Comparison of ENCODE assay signal across 1 cellular context in the genomic region with DNA sequence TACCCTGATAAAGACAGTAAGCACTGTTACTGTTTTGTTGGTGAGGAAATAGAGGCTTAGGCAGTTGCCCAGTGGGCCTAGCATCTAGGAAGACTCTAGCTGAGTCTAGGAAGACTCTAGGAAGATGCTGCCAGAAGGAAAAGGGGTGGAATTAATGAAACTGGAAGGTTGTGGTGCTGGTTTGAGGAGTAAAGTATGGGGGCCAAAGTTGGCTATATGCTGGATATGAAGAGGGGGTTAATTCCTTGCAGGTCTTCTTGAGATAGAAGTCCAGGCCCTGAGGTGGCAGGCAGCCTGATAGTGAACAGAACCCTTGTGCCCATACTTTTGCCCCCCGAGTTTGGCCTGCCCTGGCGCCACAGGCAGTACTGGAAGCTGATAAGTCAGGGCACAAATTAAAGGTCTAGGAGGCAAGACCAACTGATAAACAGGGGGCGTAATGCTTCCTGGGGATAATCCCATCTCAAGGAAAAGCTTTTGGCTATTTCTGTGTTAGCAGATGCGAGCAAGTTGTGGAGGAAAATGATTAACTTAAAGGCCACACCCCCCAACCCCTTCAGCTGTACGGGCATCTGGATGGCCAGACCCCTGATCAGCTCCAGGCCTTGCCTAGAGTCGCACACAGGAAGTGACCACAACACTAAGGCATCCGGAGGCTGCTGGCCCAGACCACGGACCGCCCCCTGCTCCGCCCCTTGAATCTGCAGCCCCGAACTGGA.
A peak's percentile ranks its signal among the peaks of the same experiment; 100 is the strongest.
TF ChIP-seq lines count a peak whose summit lies in the region.

No MANE protein-coding gene starts in this region.

TF ChIP-seq in GM12878, 131 proteins besides CTCF, POLR2A, EP300 and RAD21 (continued from another document):
- TF ChIP-seq, protein P1, sequence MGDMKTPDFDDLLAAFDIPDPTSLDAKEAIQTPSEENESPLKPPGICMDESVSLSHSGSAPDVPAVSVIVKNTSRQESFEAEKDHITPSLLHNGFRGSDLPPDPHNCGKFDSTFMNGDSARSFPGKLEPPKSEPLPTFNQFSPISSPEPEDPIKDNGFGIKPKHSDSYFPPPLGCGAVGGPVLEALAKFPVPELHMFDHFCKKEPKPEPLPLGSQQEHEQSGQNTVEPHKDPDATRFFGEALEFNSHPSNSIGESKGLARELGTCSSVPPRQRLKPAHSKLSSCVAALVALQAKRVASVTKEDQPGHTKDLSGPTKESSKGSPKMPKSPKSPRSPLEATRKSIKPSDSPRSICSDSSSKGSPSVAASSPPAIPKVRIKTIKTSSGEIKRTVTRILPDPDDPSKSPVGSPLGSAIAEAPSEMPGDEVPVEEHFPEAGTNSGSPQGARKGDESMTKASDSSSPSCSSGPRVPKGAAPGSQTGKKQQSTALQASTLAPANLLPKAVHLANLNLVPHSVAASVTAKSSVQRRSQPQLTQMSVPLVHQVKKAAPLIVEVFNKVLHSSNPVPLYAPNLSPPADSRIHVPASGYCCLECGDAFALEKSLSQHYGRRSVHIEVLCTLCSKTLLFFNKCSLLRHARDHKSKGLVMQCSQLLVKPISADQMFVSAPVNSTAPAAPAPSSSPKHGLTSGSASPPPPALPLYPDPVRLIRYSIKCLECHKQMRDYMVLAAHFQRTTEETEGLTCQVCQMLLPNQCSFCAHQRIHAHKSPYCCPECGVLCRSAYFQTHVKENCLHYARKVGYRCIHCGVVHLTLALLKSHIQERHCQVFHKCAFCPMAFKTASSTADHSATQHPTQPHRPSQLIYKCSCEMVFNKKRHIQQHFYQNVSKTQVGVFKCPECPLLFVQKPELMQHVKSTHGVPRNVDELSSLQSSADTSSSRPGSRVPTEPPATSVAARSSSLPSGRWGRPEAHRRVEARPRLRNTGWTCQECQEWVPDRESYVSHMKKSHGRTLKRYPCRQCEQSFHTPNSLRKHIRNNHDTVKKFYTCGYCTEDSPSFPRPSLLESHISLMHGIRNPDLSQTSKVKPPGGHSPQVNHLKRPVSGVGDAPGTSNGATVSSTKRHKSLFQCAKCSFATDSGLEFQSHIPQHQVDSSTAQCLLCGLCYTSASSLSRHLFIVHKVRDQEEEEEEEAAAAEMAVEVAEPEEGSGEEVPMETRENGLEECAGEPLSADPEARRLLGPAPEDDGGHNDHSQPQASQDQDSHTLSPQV (IDR thresholded peaks at IDR 0.05) = no peak
- TF ChIP-seq, protein P2, sequence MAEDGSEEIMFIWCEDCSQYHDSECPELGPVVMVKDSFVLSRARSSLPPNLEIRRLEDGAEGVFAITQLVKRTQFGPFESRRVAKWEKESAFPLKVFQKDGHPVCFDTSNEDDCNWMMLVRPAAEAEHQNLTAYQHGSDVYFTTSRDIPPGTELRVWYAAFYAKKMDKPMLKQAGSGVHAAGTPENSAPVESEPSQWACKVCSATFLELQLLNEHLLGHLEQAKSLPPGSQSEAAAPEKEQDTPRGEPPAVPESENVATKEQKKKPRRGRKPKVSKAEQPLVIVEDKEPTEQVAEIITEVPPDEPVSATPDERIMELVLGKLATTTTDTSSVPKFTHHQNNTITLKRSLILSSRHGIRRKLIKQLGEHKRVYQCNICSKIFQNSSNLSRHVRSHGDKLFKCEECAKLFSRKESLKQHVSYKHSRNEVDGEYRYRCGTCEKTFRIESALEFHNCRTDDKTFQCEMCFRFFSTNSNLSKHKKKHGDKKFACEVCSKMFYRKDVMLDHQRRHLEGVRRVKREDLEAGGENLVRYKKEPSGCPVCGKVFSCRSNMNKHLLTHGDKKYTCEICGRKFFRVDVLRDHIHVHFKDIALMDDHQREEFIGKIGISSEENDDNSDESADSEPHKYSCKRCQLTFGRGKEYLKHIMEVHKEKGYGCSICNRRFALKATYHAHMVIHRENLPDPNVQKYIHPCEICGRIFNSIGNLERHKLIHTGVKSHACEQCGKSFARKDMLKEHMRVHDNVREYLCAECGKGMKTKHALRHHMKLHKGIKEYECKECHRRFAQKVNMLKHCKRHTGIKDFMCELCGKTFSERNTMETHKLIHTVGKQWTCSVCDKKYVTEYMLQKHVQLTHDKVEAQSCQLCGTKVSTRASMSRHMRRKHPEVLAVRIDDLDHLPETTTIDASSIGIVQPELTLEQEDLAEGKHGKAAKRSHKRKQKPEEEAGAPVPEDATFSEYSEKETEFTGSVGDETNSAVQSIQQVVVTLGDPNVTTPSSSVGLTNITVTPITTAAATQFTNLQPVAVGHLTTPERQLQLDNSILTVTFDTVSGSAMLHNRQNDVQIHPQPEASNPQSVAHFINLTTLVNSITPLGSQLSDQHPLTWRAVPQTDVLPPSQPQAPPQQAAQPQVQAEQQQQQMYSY (CRISPR knock-in tag; IDR thresholded peaks at IDR 0.05) = no peak
- no peak for TF ChIP-seq FOXK2 (IDR thresholded peaks at IDR 0.05)
- no peak for TF ChIP-seq RCOR1 (conservative IDR thresholded peaks at IDR 0.05; ENCODE audit: low read depth, low read length)
- no peak for TF ChIP-seq IRF4 (IDR thresholded peaks at IDR 0.05; ENCODE audit: low read depth, low read length)
- no peak for TF ChIP-seq TARDBP (IDR thresholded peaks at IDR 0.05; ENCODE audit: borderline replicate concordance)
- TF ChIP-seq, protein P3, sequence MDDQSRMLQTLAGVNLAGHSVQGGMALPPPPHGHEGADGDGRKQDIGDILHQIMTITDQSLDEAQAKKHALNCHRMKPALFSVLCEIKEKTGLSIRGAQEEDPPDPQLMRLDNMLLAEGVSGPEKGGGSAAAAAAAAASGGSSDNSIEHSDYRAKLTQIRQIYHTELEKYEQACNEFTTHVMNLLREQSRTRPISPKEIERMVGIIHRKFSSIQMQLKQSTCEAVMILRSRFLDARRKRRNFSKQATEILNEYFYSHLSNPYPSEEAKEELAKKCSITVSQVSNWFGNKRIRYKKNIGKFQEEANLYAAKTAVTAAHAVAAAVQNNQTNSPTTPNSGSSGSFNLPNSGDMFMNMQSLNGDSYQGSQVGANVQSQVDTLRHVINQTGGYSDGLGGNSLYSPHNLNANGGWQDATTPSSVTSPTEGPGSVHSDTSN (IDR thresholded peaks at IDR 0.05; ENCODE audit: insufficient replicate concordance, low read depth, low read length) = no peak
- no peak for TF ChIP-seq HDAC2 (IDR thresholded peaks at IDR 0.05)
- no peak for TF ChIP-seq SIX5 (IDR thresholded peaks at IDR 0.05; ENCODE audit: low read depth, low read length, severe bottlenecking)
- TF ChIP-seq ZNF207 (IDR thresholded peaks at IDR 0.05; ENCODE audit: borderline replicate concordance) = no peak
- TF ChIP-seq ZNF384 (IDR thresholded peaks at IDR 0.05; ENCODE audit: borderline replicate concordance, low read depth, low read length) = no peak
- no peak for TF ChIP-seq SREBF1 (IDR thresholded peaks at IDR 0.05; ENCODE audit: low read length)
- TF ChIP-seq TCF3 (IDR thresholded peaks at IDR 0.05; ENCODE audit: borderline replicate concordance, insufficient read depth, low read depth, low read length) = no peak
- TF ChIP-seq CBX3 (IDR thresholded peaks at IDR 0.05; ENCODE audit: borderline replicate concordance, low read depth) = no peak
- TF ChIP-seq SUPT20H (IDR thresholded peaks at IDR 0.05; ENCODE audit: borderline replicate concordance, control insufficient read depth, low read depth, low read length) = no peak
- no peak for TF ChIP-seq DPF2 (IDR thresholded peaks at IDR 0.05)
- TF ChIP-seq KLF5 (IDR thresholded peaks at IDR 0.05; ENCODE audit: partially characterized antibody) = no peak
- TF ChIP-seq CREB1 (IDR thresholded peaks at IDR 0.05; ENCODE audit: low read depth) = 0 out of 2 replicates have a peak, but pooled peaks have one; percentile 37
- TF ChIP-seq NRF1 (conservative IDR thresholded peaks at IDR 0.05; ENCODE audit: low read depth, low read length) = no peak
- TF ChIP-seq, protein P4, sequence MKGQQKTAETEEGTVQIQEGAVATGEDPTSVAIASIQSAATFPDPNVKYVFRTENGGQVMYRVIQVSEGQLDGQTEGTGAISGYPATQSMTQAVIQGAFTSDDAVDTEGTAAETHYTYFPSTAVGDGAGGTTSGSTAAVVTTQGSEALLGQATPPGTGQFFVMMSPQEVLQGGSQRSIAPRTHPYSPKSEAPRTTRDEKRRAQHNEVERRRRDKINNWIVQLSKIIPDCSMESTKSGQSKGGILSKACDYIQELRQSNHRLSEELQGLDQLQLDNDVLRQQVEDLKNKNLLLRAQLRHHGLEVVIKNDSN (IDR thresholded peaks at IDR 0.05; ENCODE audit: borderline replicate concordance, extremely low read length, insufficient read depth, low read depth, low read length) = no peak
- TF ChIP-seq CBFB (IDR thresholded peaks at IDR 0.05; ENCODE audit: low read depth) = no peak
